ENCODE assay signal across 13 cellular contexts in the genomic region with DNA sequence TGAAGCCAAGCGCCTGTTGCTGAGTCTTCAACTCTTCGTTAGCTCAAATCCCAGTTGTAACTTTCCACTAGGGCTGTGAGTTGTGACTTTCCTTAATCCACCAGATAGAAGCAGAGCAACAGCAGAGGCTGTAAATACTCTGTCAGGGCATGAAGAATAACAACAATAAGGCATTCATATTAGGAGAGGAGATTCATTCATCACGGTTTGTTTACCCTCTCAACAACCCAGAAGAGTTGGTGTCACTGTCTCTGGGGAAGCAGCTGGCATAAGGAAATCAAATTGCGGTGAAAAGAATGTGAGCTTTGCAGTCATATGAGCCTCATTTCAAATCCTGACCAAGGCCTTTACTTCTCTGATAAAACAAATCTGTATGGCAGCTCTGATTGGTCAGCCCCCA.
DNase-seq lines count a peak whose midpoint lies in the region; ATAC-seq, FAIRE-seq and TF ChIP-seq lines count a peak whose summit lies in the region.
"Had no signal": no experiment of that assay in that cellular context is flagged by ENCODE, and none has a peak within 500 bp of the region (broad histone marks: within the 10 kb centered on the region; RNA-seq: fewer than 3 reads in every experiment).

No MANE protein-coding gene starts in this region.

- no peak for FAIRE-seq in urothelium cell line (lab: Jason Lieb, UNC)

- no peak for ATAC-seq in GM21526 (IDR thresholded peaks at IDR 0.05; ENCODE audit: low FRiP score, unreplicated experiment)
- ATAC-seq: esophagus mucosa had no signal

- H3K36me3 ChIP-seq in colonic mucosa = no peaks in the 10 kb centered on the region
- H3K36me3 ChIP-seq in adrenal gland (replicated peaks in 1 of 2) = no peaks in the 10 kb centered on the region

- H3K27ac ChIP-seq in colonic mucosa (no peak overlapping the region), adrenal gland (no peak overlapping the region)
- H3K27ac ChIP-seq: KMS-11 had no signal

- no peaks in the 10 kb centered on the region for H3K9me3 ChIP-seq in colonic mucosa
- H3K9me3 ChIP-seq in adrenal gland (replicated peaks in 1 of 3) = no peaks in the 10 kb centered on the region

- no peak for TF ChIP-seq CTCF in colonic mucosa (IDR thresholded peaks at IDR 0.05)
- TF ChIP-seq CTCF in adrenal gland (IDR thresholded peaks at IDR 0.05) = no peak

- WGBS in adrenal gland, 4 donors = 89 to 93% (median 90%) methylated on average over 4 of the region's 4 CpGs

- no peaks in the 10 kb centered on the region for H3K4me1 ChIP-seq in colonic mucosa
- no peaks in the 10 kb centered on the region for H3K4me1 ChIP-seq in adrenal gland (replicated peaks in 1 of 2)

- H3K27me3 ChIP-seq in colonic mucosa = no peaks in the 10 kb centered on the region
- H3K27me3 ChIP-seq in adrenal gland = no peaks in the 10 kb centered on the region

- intact Hi-C loops in colonic mucosa (cut with DNase I) = loop anchor here (10.0 kb wide), 1 partner anchor 709 kb away; no protein-coding TSS in a partner anchor
- intact Hi-C loops in adrenal gland (cut with DNase I) = loop anchor here in 1 of 2 donors (10.0 kb wide), 1 partner anchor 699 kb away; no protein-coding TSS in a partner anchor

- H3K9ac ChIP-seq in colonic mucosa (ENCODE audit: low read depth in 2 of 2, low read length in 2 of 2) = no peak overlapping the region
- H3K9ac ChIP-seq: KMS-11 had no signal

- peak; percentile 13 for DNase-seq in NCI-H82 (lab: John Stamatoyannopoulos, UW)
- DNase-seq in NCI-H82 treated with DMSO at 0.1 percent for 48 hours (lab: John Stamatoyannopoulos, UW; ENCODE audit: unreplicated experiment) = no peak
- DNase-seq in NCI-H69 (lab: John Stamatoyannopoulos, UW) = peak; percentile 78
- peak; percentile 97 for DNase-seq in globus pallidus (ENCODE audit: low spot score)
- peak; percentile 26 for DNase-seq in urothelium cell line (ENCODE audit: low spot score)
- DNase-seq in colonic mucosa = no peak
- DNase-seq in adrenal gland = no peak
- DNase-seq: GF-D8, H7, T-helper 2 cell had no signal

- no peak overlapping the region for H3K4me3 ChIP-seq in colonic mucosa
- H3K4me3 ChIP-seq in adrenal gland = no peak overlapping the region

- no peak for TF ChIP-seq POLR2A in adrenal gland (IDR thresholded peaks at IDR 0.05)

Comparison
In these comparisons a context has a peak if more than half of its experiments do, and no peak if none do; other contexts are left out.
1. DNase-seq: peak in NCI-H82 (single experiment), NCI-H69 (single experiment), globus pallidus (single experiment) and urothelium cell line (single experiment); none in NCI-H82 treated with DMSO at 0.1 percent for 48 hours (single experiment), colonic mucosa (single experiment) and adrenal gland (0 of 7).